In the genomic region with DNA sequence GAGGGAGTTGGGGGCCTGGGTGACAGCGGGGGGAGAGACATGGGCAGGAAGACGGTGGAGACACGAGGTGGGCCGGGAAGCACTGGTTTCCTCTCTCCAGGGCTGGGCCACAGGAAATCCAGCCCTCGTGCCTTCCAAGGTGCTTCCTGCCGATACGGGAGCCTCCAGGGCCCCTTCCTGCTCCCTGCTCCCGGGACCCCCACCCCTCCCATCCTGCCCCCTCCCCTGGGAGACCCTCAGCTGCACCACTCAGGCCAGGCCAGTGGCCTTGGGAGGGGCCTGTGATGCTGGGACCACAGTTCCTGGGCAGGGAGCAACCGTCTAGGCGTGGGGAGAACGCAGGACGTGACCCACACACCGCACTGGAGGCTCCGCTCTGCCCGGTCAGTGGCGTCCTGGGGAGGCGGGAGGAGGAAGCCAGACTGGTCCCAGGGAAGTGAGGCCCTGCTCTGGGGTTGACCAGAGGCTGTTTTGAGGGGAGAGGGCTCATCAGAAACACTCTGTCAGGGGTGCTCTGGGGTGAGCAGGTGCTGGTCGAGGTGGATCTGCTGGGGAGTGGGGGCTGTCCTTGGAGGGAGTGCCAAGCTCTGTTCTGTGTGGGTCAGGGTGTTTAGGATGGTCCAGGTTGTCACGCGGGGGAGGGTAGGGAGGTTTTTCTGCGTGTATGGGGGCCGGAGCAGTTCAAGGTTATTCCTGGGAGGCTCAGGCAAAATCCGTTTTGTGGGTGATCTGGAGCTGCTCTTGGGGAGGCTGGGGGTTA, we compare ENCODE assay signal across 9 cellular contexts. TPM values are rescaled to one million over a fixed set of nuclear protein-coding genes. Genes with fewer than 3 reads are reported as not detected.
DNase-seq lines count a peak whose midpoint lies in the region; TF ChIP-seq lines count a peak whose summit lies in the region.
"Had no signal": no experiment of that assay in that cellular context is flagged by ENCODE, and none has a peak within 500 bp of the region (broad histone marks: within the 10 kb centered on the region; RNA-seq: fewer than 3 reads in every experiment).

A gene (plus strand): TSS at position 353 of the 760 bp plus-strand sequence.

- peaks cover 11% of the 10 kb centered on the region for H3K4me1 Mint-ChIP-seq in activated CD4-positive, alpha-beta memory T cell treated with anti-CD3 and anti-CD28 coated beads for 36 hours (ENCODE audit: low read depth)
- peaks cover 6% of the 10 kb centered on the region for H3K4me1 Mint-ChIP-seq in activated CD4-positive, alpha-beta memory T cell treated with anti-CD3 and anti-CD28 coated beads, Interleukin-2, amount 10 ng/mL, durations not matched to agents 7 days and 5 days

- no peak within 1 kb of the TSS for H3K14ac ChIP-seq in mesenchymal stem cell (ENCODE audit: low read length in 2 of 2)

- H3K27ac Mint-ChIP-seq in activated CD4-positive, alpha-beta memory T cell treated with anti-CD3 and anti-CD28 coated beads for 36 hours = no peak within 1 kb of the TSS
- no peak within 1 kb of the TSS for H3K27ac Mint-ChIP-seq in activated CD4-positive, alpha-beta memory T cell treated with anti-CD3 and anti-CD28 coated beads, Interleukin-2, amount 10 ng/mL, durations not matched to agents 7 days and 5 days

- no peak within 1 kb of the TSS for H3K18ac ChIP-seq in mesenchymal stem cell (ENCODE audit: low read depth in 1 of 2, low read length in 2 of 2)

- H2BK12ac ChIP-seq in mesenchymal stem cell (ENCODE audit: low read length in 2 of 2) = no peak within 1 kb of the TSS

- no peak within 1 kb of the TSS for H3K4ac ChIP-seq in mesenchymal stem cell (ENCODE audit: low read depth in 1 of 2, low read length in 2 of 2)

- no peak within 1 kb of the TSS for H2BK120ac ChIP-seq in mesenchymal stem cell (ENCODE audit: low read depth, low read length)

- no peak within 1 kb of the TSS for H3K9ac ChIP-seq in mesenchymal stem cell (ENCODE audit: low read length)

- H3K27me3 ChIP-seq in mesenchymal stem cell (ENCODE audit: control insufficient read depth in 1 of 2, insufficient read depth in 1 of 2, low read length in 2 of 2) (peaks cover 46 to 68% of the 10 kb centered on the region in 2 experiments), transverse colon (peaks cover 66% of the 10 kb centered on the region)

- H3K79me1 ChIP-seq in mesenchymal stem cell (replicated peaks; ENCODE audit: low read length, poor library complexity, severe bottlenecking) = no peaks in the 10 kb centered on the region

- TF ChIP-seq CTCF in transverse colon (IDR thresholded peaks at IDR 0.05) = no peak

- H3K23ac ChIP-seq in mesenchymal stem cell (ENCODE audit: low read length in 2 of 2) = peak within 1 kb of the TSS in 1 of 2 experiments; percentile 28

- H3K4me2 ChIP-seq in mesenchymal stem cell (ENCODE audit: low read length, poor library complexity, severe bottlenecking) = peak within 1 kb of the TSS; percentile 25

- H3K36me3 Mint-ChIP-seq in activated CD4-positive, alpha-beta memory T cell treated with anti-CD3 and anti-CD28 coated beads for 36 hours = no peaks in the 10 kb centered on the region
- H3K36me3 Mint-ChIP-seq in activated CD4-positive, alpha-beta memory T cell treated with anti-CD3 and anti-CD28 coated beads, Interleukin-2, amount 10 ng/mL, durations not matched to agents 7 days and 5 days (ENCODE audit: low read depth) = no peaks in the 10 kb centered on the region

- H3K9me3 ChIP-seq in mesenchymal stem cell (ENCODE audit: control insufficient read depth, low read length) (no peaks in the 10 kb centered on the region), transverse colon (no peaks in the 10 kb centered on the region)

- H4K8ac ChIP-seq in mesenchymal stem cell (ENCODE audit: low read length) = no peak within 1 kb of the TSS

- TF ChIP-seq POLR2A in transverse colon (IDR thresholded peaks at IDR 0.05) = peak; percentile 28

- DNase-seq in activated CD4-positive, alpha-beta memory T cell treated with anti-CD3 and anti-CD28 coated beads for 36 hours = no peak
- no peak for DNase-seq in activated CD4-positive, alpha-beta memory T cell treated with anti-CD3 and anti-CD28 coated beads, Interleukin-2, amount 10 ng/mL, durations not matched to agents 7 days and 5 days
- peak; percentile 95 for DNase-seq in dermis blood vessel endothelial cell
- DNase-seq in mesenchymal stem cell = no peak
- DNase-seq in transverse colon = no peak
- DNase-seq in GF-D8 (lab: John Stamatoyannopoulos, UW) = no peak
- no peak for DNase-seq in stimulated activated CD4-positive, alpha-beta T cell treated with anti-CD3 and anti-CD28 coated beads, Interleukin-4, amount 100 ng/mL, for 4 hours
- no peak for DNase-seq in NAMALWA (ENCODE audit: low spot score)

- intact Hi-C loops in activated CD4-positive, alpha-beta memory T cell treated with anti-CD3 and anti-CD28 coated beads for 36 hours (cut with micrococcal nuclease) = no loop called here
- intact Hi-C loops in transverse colon (cut with DNase I; ENCODE audit: low total_unique reads) = no loop called here

- TF ChIP-seq EP300 in transverse colon (IDR thresholded peaks at IDR 0.05; ENCODE audit: low read depth) = no peak

- CTCF ChIA-PET in activated CD4-positive, alpha-beta memory T cell treated with anti-CD3 and anti-CD28 coated beads for 36 hours (lab: Charles Lee) = interaction anchor here (0.6 kb wide), 1 partner anchor 176 kb away, joined by 3 read pairs; no protein-coding TSS in a partner anchor
- CTCF ChIA-PET in activated CD4-positive, alpha-beta memory T cell treated with anti-CD3 and anti-CD28 coated beads, Interleukin-2, amount 10 ng/mL, durations not matched to agents 7 days and 5 days (lab: Charles Lee) = no interaction called here

- H3K36me3 ChIP-seq in mesenchymal stem cell (ENCODE audit: control insufficient read depth in 1 of 2, insufficient read depth in 2 of 2, low read depth in 1 of 2, low read length in 2 of 2) = peaks cover 0 to 4% of the 10 kb centered on the region in 2 experiments
- no peaks in the 10 kb centered on the region for H3K36me3 ChIP-seq in transverse colon
- H3K36me3 ChIP-seq: SJSA1 had no signal

- H2BK5ac ChIP-seq in mesenchymal stem cell (ENCODE audit: low read depth, low read length, poor library complexity, severe bottlenecking) = no peak within 1 kb of the TSS

- H3K27ac ChIP-seq in mesenchymal stem cell (ENCODE audit: low read length, poor library complexity, severe bottlenecking) = no peak within 1 kb of the TSS
- peak within 1 kb of the TSS in 3 of 4 donors; percentile 25 to 45 (median 37) for H3K27ac ChIP-seq in transverse colon
- H3K27ac ChIP-seq: SJSA1 had no signal

- no peaks in the 10 kb centered on the region for H3K9me3 Mint-ChIP-seq in activated CD4-positive, alpha-beta memory T cell treated with anti-CD3 and anti-CD28 coated beads for 36 hours
- no peaks in the 10 kb centered on the region for H3K9me3 Mint-ChIP-seq in activated CD4-positive, alpha-beta memory T cell treated with anti-CD3 and anti-CD28 coated beads, Interleukin-2, amount 10 ng/mL, durations not matched to agents 7 days and 5 days

- H3K4me3 ChIP-seq in mesenchymal stem cell (ENCODE audit: insufficient read depth in 1 of 2, low read depth in 1 of 2, low read length in 2 of 2) (no peak within 1 kb of the TSS), transverse colon (peak within 1 kb of the TSS in 2 of 4 donors; percentile 24 to 33)
- H3K4me3 ChIP-seq: SJSA1 had no signal

- in situ Hi-C loops in transverse colon (cut with MboI; ENCODE audit: low pct_ligation_motif_present in 1 of 4, low pct_unique_long_range_greater_than_20kb in 1 of 4, low sequenced_read_pairs in 3 of 4) = no loop called here

- 51% methylated on average over 22 of the region's 23 CpGs for WGBS in mesenchymal stem cell
- 40 to 80% methylated on average over 2 to 23 of the region's 23 CpGs for WGBS in transverse colon (ENCODE audit: low coverage in 1 of 2), 2 donors

- peak within 1 kb of the TSS; percentile 18 for H3K4me3 Mint-ChIP-seq in activated CD4-positive, alpha-beta memory T cell treated with anti-CD3 and anti-CD28 coated beads for 36 hours
- H3K4me3 Mint-ChIP-seq in activated CD4-positive, alpha-beta memory T cell treated with anti-CD3 and anti-CD28 coated beads, Interleukin-2, amount 10 ng/mL, durations not matched to agents 7 days and 5 days = no peak within 1 kb of the TSS

- peaks cover 27% of the 10 kb centered on the region for H3K4me1 ChIP-seq in mesenchymal stem cell (ENCODE audit: control insufficient read depth, insufficient read depth, low read depth, low read length)
- peaks cover 4 to 12% (median 8%) of the 10 kb centered on the region in 4 donors for H3K4me1 ChIP-seq in transverse colon
- H3K4me1 ChIP-seq: SJSA1 had no signal

- no peak within 1 kb of the TSS for H2AFZ ChIP-seq in mesenchymal stem cell (ENCODE audit: low read depth, low read length)

- POLR2A ChIA-PET in activated CD4-positive, alpha-beta memory T cell treated with anti-CD3 and anti-CD28 coated beads for 36 hours (lab: Charles Lee) = no interaction called here
- POLR2A ChIA-PET in activated CD4-positive, alpha-beta memory T cell treated with anti-CD3 and anti-CD28 coated beads, Interleukin-2, amount 10 ng/mL, durations not matched to agents 7 days and 5 days (lab: Charles Lee) = no interaction called here

- peaks cover 44% of the 10 kb centered on the region for H3K27me3 Mint-ChIP-seq in activated CD4-positive, alpha-beta memory T cell treated with anti-CD3 and anti-CD28 coated beads for 36 hours
- H3K27me3 Mint-ChIP-seq in activated CD4-positive, alpha-beta memory T cell treated with anti-CD3 and anti-CD28 coated beads, Interleukin-2, amount 10 ng/mL, durations not matched to agents 7 days and 5 days = peaks cover 56% of the 10 kb centered on the region

- no peak within 1 kb of the TSS for H2AK5ac ChIP-seq in mesenchymal stem cell (ENCODE audit: low read length, severe bottlenecking)

- peak within 1 kb of the TSS; percentile 33 for H2BK15ac ChIP-seq in mesenchymal stem cell (ENCODE audit: low read depth, poor library complexity, severe bottlenecking)

- peak within 1 kb of the TSS; percentile 30 for H4K91ac ChIP-seq in mesenchymal stem cell (ENCODE audit: low read length)

RNA-seq across cellular contexts. Expression of the gene that starts here (rescaled TPM):
- under 1 TPM; 0.05 to 0.07 TPM for total RNA-seq in activated CD4-positive, alpha-beta memory T cell treated with anti-CD3 and anti-CD28 coated beads for 36 hours
- total RNA-seq in activated CD4-positive, alpha-beta memory T cell treated with anti-CD3 and anti-CD28 coated beads, Interleukin-2, amount 10 ng/mL, durations not matched to agents 7 days and 5 days = under 1 TPM in 1 of 2 experiments, not detected in 1; 0.08 TPM
- total RNA-seq in dermis blood vessel endothelial cell (33.0 and 42.7 TPM in 2 replicates), transverse colon (10 to 100 TPM in 1 of 4 donors, 1 to 10 TPM in 3; 2.7 to 30.3 (median 6.3) TPM)
- 2.1 TPM for polyA plus RNA-seq in mesenchymal stem cell (2013, experiment 1 of 2)
- 2.1 TPM for polyA plus RNA-seq in mesenchymal stem cell (2013, experiment 2 of 2)
